In genomic region chr2:37349376-37349775, GRCh38 we compare ENCODE assay signal across 10 cellular contexts. TPM values are rescaled to one million over a fixed set of nuclear protein-coding genes. Genes with fewer than 3 reads are reported as not detected.
DNase-seq lines count a peak whose midpoint lies in the region; ATAC-seq and TF ChIP-seq lines count a peak whose summit lies in the region.
"Had no signal": no experiment of that assay in that cellular context is flagged by ENCODE, and none has a peak within 500 bp of the region (broad histone marks: within the 10 kb centered on the region; RNA-seq: fewer than 3 reads in every experiment).

No MANE protein-coding gene starts in this region.

- H3K27me3 ChIP-seq in neutrophil (no peaks in the 10 kb centered on the region), uterus (no peaks in the 10 kb centered on the region)

- H3K36me3 ChIP-seq in neutrophil = peaks cover 28% of the 10 kb centered on the region
- H3K36me3 ChIP-seq in uterus = no peaks in the 10 kb centered on the region

- intact Hi-C loops in uterus (cut with DNase I; ENCODE audit: low total_unique reads) = no loop called here

- H3K4me1 ChIP-seq in neutrophil (ENCODE audit: control insufficient read depth in 1 of 2, insufficient read depth in 1 of 2, low read depth in 1 of 2, low read length in 1 of 2) (peaks cover 65 to 69% of the 10 kb centered on the region in 2 experiments), uterus (no peaks in the 10 kb centered on the region)

- H3K4me3 ChIP-seq in neutrophil (ENCODE audit: low read depth in 1 of 2, low read length in 1 of 2) = peak overlapping the region; percentile 35 to 50
- no peak overlapping the region for H3K4me3 ChIP-seq in uterus

- H3K9me3 ChIP-seq in neutrophil = no peaks in the 10 kb centered on the region
- H3K9me3 ChIP-seq in uterus = no peaks in the 10 kb centered on the region

- no peak for ATAC-seq in GM21526 (IDR thresholded peaks at IDR 0.05; ENCODE audit: low FRiP score, unreplicated experiment)
- ATAC-seq: activated T-cell treated with anti-CD3 and anti-CD28 coated beads, Interleukin-2, amount 50 U/mL, for 72 hours had no signal

- peak overlapping the region; percentile 87 for H3K27ac ChIP-seq in neutrophil
- H3K27ac ChIP-seq in uterus = no peak overlapping the region
- H3K27ac ChIP-seq: 22Rv1 had no signal

- DNase-seq in DMS 273 (lab: John Stamatoyannopoulos, UW; ENCODE audit: unreplicated experiment) = peak; percentile 50
- no peak for DNase-seq in DMS 273 treated with DMSO at 0.1 percent for 48 hours (lab: John Stamatoyannopoulos, UW)
- peak; percentile 52 to 88 (median 59) for DNase-seq in NCI-H1417 (lab: John Stamatoyannopoulos, UW)
- DNase-seq in OCI-M1 (lab: John Stamatoyannopoulos, UW) = peak; percentile 38
- DNase-seq in T1000 (lab: John Stamatoyannopoulos, UW) = no peak
- no peak for DNase-seq in uterus
- DNase-seq: activated T-cell treated with anti-CD3 and anti-CD28 coated beads, Interleukin-2, amount 50 U/mL, for 72 hours had no signal

- no peak for TF ChIP-seq CTCF in neutrophil (IDR thresholded peaks at IDR 0.05)
- no peak for TF ChIP-seq CTCF in uterus (IDR thresholded peaks at IDR 0.05)

- TF ChIP-seq POLR2A in uterus (IDR thresholded peaks at IDR 0.05) = no peak

RNA-seq across cellular contexts. Expression of gene QPCT, which starts 4.9 kb away (rescaled TPM):
- total RNA-seq in uterus = 10 to 100 TPM in 2 of 4 donors, 1 to 10 TPM in 2; 4.4 to 46.9 (median 8.7) TPM

RNA-seq across cellular contexts. Expression of gene PRKD3, which starts 24.7 kb away (rescaled TPM):
- 100 to 1,000 TPM in 1 of 4 donors, 10 to 100 TPM in 3; 53.8 to 128 (median 57.7) TPM for total RNA-seq in uterus

Comparison
In these comparisons a context has a peak if more than half of its experiments do, and no peak if none do; other contexts are left out.
1. DNase-seq: peak in DMS 273 (single experiment), NCI-H1417 (3 of 3) and OCI-M1 (single experiment); none in DMS 273 treated with DMSO at 0.1 percent for 48 hours (single experiment), T1000 (single experiment) and uterus (0 of 2).
2. H3K4me3 ChIP-seq: peak in neutrophil (2 of 2); none in uterus (0 of 2).